In genomic region chr2:28358668-28359201, GRCh38 we compare ENCODE assay signal across 7 cellular contexts. TPM values are rescaled to one million over a fixed set of nuclear protein-coding genes. Genes with fewer than 3 reads are reported as not detected.
DNase-seq lines count a peak whose midpoint lies in the region; ATAC-seq lines count a peak whose summit lies in the region.

No MANE protein-coding gene starts in this region.

- peaks cover 57% of the 10 kb centered on the region for H3K4me1 Mint-ChIP-seq in activated T-helper 2 cell treated with anti-CD3 and anti-CD28 coated beads, Interferon-gamma antibody, Interleukin-2, Interleukin-4, amounts not matched to agents 10 μg/mL and 5 μg/mL and 100 μg/mL, durations not matched to agents 14 hours and 24 hours and 36 hours (ENCODE audit: low read depth)

- peak overlapping the region; percentile 97 for H3K27ac Mint-ChIP-seq in activated T-helper 2 cell treated with anti-CD3 and anti-CD28 coated beads, Interferon-gamma antibody, Interleukin-2, Interleukin-4, amounts not matched to agents 10 μg/mL and 5 μg/mL and 100 μg/mL, durations not matched to agents 14 hours and 24 hours and 36 hours

- H3K4me3 Mint-ChIP-seq in activated T-helper 2 cell treated with anti-CD3 and anti-CD28 coated beads, Interferon-gamma antibody, Interleukin-2, Interleukin-4, amounts not matched to agents 10 μg/mL and 5 μg/mL and 100 μg/mL, durations not matched to agents 14 hours and 24 hours and 36 hours (ENCODE audit: low read depth), result peak overlapping the region; percentile 72

- in situ Hi-C loops in KBM-7 (cut with MboI; ENCODE audit: low pct_unique_long_range_greater_than_20kb, low sequenced_read_pairs), result no loop called here

- peak overlapping the region in 19 of 21 experiments; percentile 35 to 89 (median 67) for H3K27ac ChIP-seq in skin epidermis

- peaks cover 9% of the 10 kb centered on the region for H3K36me3 Mint-ChIP-seq in activated T-helper 2 cell treated with anti-CD3 and anti-CD28 coated beads, Interferon-gamma antibody, Interleukin-2, Interleukin-4, amounts not matched to agents 10 μg/mL and 5 μg/mL and 100 μg/mL, durations not matched to agents 14 hours and 24 hours and 36 hours (ENCODE audit: low read depth)

- ATAC-seq in GM18907 (IDR thresholded peaks at IDR 0.05; ENCODE audit: unreplicated experiment) (peak; percentile 13), HG03175 (IDR thresholded peaks at IDR 0.05; ENCODE audit: unreplicated experiment) (peak; percentile 7)

- no peaks in the 10 kb centered on the region for H3K9me3 Mint-ChIP-seq in activated T-helper 2 cell treated with anti-CD3 and anti-CD28 coated beads, Interferon-gamma antibody, Interleukin-2, Interleukin-4, amounts not matched to agents 10 μg/mL and 5 μg/mL and 100 μg/mL, durations not matched to agents 14 hours and 24 hours and 36 hours

- peaks cover 4% of the 10 kb centered on the region for H3K27me3 Mint-ChIP-seq in activated T-helper 2 cell treated with anti-CD3 and anti-CD28 coated beads, Interferon-gamma antibody, Interleukin-2, Interleukin-4, amounts not matched to agents 10 μg/mL and 5 μg/mL and 100 μg/mL, durations not matched to agents 14 hours and 24 hours and 36 hours (ENCODE audit: low read depth)

- no peak for DNase-seq in activated T-helper 2 cell treated with anti-CD3 and anti-CD28 coated beads, Interferon-gamma antibody, Interleukin-2, Interleukin-4, amounts not matched to agents 10 μg/mL and 5 μg/mL and 100 μg/mL, durations not matched to agents 14 hours and 24 hours and 36 hours (ENCODE audit: low spot score)
- DNase-seq in GOT3 (lab: John Stamatoyannopoulos, UW) (no peak), KBM-7 (no peak), NCI-H2196 treated with DMSO at 0.1 percent for 48 hours (lab: John Stamatoyannopoulos, UW; ENCODE audit: unreplicated experiment) (no peak)

- intact Hi-C loops in activated T-helper 2 cell treated with anti-CD3 and anti-CD28 coated beads, Interferon-gamma antibody, Interleukin-2, Interleukin-4, amounts not matched to agents 10 μg/mL and 5 μg/mL and 100 μg/mL, durations not matched to agents 14 hours and 24 hours and 36 hours (cut with micrococcal nuclease), result loop anchor here (1.0 kb wide), 2 partner anchors 9 to 34 kb away; partner anchors contain the start of gene FOSL2

- no peak overlapping the region for H3K4me3 ChIP-seq in skin epidermis

RNA-seq across cellular contexts. Expression of gene FOSL2, which starts 33.9 kb away (rescaled TPM):
- total RNA-seq in activated T-helper 2 cell treated with anti-CD3 and anti-CD28 coated beads, Interferon-gamma antibody, Interleukin-2, Interleukin-4, amounts not matched to agents 10 μg/mL and 5 μg/mL and 100 μg/mL, durations not matched to agents 14 hours and 24 hours and 36 hours, result 146 and 156 TPM in 2 replicates
